ENCODE assay signal across 8 cellular contexts in genomic region chr11:68118753-68119448, GRCh38. TPM values are rescaled to one million over a fixed set of nuclear protein-coding genes. Genes with fewer than 3 reads are reported as not detected.
DNase-seq lines count a peak whose midpoint lies in the region; ATAC-seq lines count a peak whose summit lies in the region.

No MANE protein-coding gene starts in this region.

- intact Hi-C loops in activated CD4-positive, alpha-beta memory T cell treated with anti-CD3 and anti-CD28 coated beads for 36 hours (cut with micrococcal nuclease) = no loop called here

- CTCF ChIA-PET in activated CD4-positive, alpha-beta memory T cell treated with anti-CD3 and anti-CD28 coated beads for 36 hours (lab: Charles Lee) = no interaction called here
- CTCF ChIA-PET in activated CD4-positive, alpha-beta memory T cell treated with anti-CD3 and anti-CD28 coated beads, Interleukin-2, amount 10 ng/mL, durations not matched to agents 7 days and 5 days (lab: Charles Lee) = no interaction called here

- no peak overlapping the region for H3K27ac Mint-ChIP-seq in activated CD4-positive, alpha-beta memory T cell treated with anti-CD3 and anti-CD28 coated beads for 36 hours
- H3K27ac Mint-ChIP-seq in activated CD4-positive, alpha-beta memory T cell treated with anti-CD3 and anti-CD28 coated beads, Interleukin-2, amount 10 ng/mL, durations not matched to agents 7 days and 5 days = no peak overlapping the region

- DNase-seq in activated CD4-positive, alpha-beta memory T cell treated with anti-CD3 and anti-CD28 coated beads for 36 hours = no peak
- no peak for DNase-seq in activated CD4-positive, alpha-beta memory T cell treated with anti-CD3 and anti-CD28 coated beads, Interleukin-2, amount 10 ng/mL, durations not matched to agents 7 days and 5 days
- DNase-seq in SKM-1 treated with dmso at 0.1 percent for 144 hours (lab: John Stamatoyannopoulos, UW; ENCODE audit: unreplicated experiment) (peak; percentile 93), AG20443 (ENCODE audit: low spot score) (no peak), cortex of kidney (lab: John Stamatoyannopoulos, UW) (no peak)

- H3K9ac ChIP-seq in subcutaneous abdominal adipose tissue (ENCODE audit: low read length in 5 of 5) = peak overlapping the region in 3 of 5 donors; percentile 2 to 43 (median 7)

- no peaks in the 10 kb centered on the region for H3K9me3 Mint-ChIP-seq in activated CD4-positive, alpha-beta memory T cell treated with anti-CD3 and anti-CD28 coated beads for 36 hours
- H3K9me3 Mint-ChIP-seq in activated CD4-positive, alpha-beta memory T cell treated with anti-CD3 and anti-CD28 coated beads, Interleukin-2, amount 10 ng/mL, durations not matched to agents 7 days and 5 days = no peaks in the 10 kb centered on the region

- H3K4me3 Mint-ChIP-seq in activated CD4-positive, alpha-beta memory T cell treated with anti-CD3 and anti-CD28 coated beads for 36 hours = peak overlapping the region; percentile 8
- H3K4me3 Mint-ChIP-seq in activated CD4-positive, alpha-beta memory T cell treated with anti-CD3 and anti-CD28 coated beads, Interleukin-2, amount 10 ng/mL, durations not matched to agents 7 days and 5 days = no peak overlapping the region

- no peaks in the 10 kb centered on the region for H3K36me3 ChIP-seq in subcutaneous abdominal adipose tissue (ENCODE audit: control insufficient read depth in 5 of 5, insufficient read depth in 5 of 5, low read length in 5 of 5)

- peak overlapping the region; percentile 31 for H3K4me3 ChIP-seq in iPS-18c (ENCODE audit: insufficient read depth, low read depth, low read length)
- H3K4me3 ChIP-seq in subcutaneous abdominal adipose tissue (ENCODE audit: low read depth in 1 of 5, low read length in 5 of 5) = peak overlapping the region in 4 of 5 donors; percentile 23 to 71 (median 30)

- peak overlapping the region; percentile 71 for H3K27ac ChIP-seq in subcutaneous abdominal adipose tissue (ENCODE audit: low read depth, low read length)

- no peaks in the 10 kb centered on the region for H3K27me3 Mint-ChIP-seq in activated CD4-positive, alpha-beta memory T cell treated with anti-CD3 and anti-CD28 coated beads for 36 hours
- H3K27me3 Mint-ChIP-seq in activated CD4-positive, alpha-beta memory T cell treated with anti-CD3 and anti-CD28 coated beads, Interleukin-2, amount 10 ng/mL, durations not matched to agents 7 days and 5 days = peaks cover 2% of the 10 kb centered on the region

- peaks cover 6% of the 10 kb centered on the region for H3K4me1 Mint-ChIP-seq in activated CD4-positive, alpha-beta memory T cell treated with anti-CD3 and anti-CD28 coated beads for 36 hours (ENCODE audit: low read depth)
- peaks cover 12% of the 10 kb centered on the region for H3K4me1 Mint-ChIP-seq in activated CD4-positive, alpha-beta memory T cell treated with anti-CD3 and anti-CD28 coated beads, Interleukin-2, amount 10 ng/mL, durations not matched to agents 7 days and 5 days

- POLR2A ChIA-PET in activated CD4-positive, alpha-beta memory T cell treated with anti-CD3 and anti-CD28 coated beads for 36 hours (lab: Charles Lee) = interaction anchor here (0.9 kb wide), 1 partner anchor 77 kb away, joined by 3 read pairs; no protein-coding TSS in a partner anchor
- POLR2A ChIA-PET in activated CD4-positive, alpha-beta memory T cell treated with anti-CD3 and anti-CD28 coated beads, Interleukin-2, amount 10 ng/mL, durations not matched to agents 7 days and 5 days (lab: Charles Lee) = no interaction called here

- no peaks in the 10 kb centered on the region for H3K9me3 ChIP-seq in iPS-18c (ENCODE audit: control insufficient read depth, insufficient read depth, low read length)
- no peaks in the 10 kb centered on the region for H3K9me3 ChIP-seq in subcutaneous abdominal adipose tissue (ENCODE audit: control insufficient read depth in 5 of 5, low read length in 5 of 5)

- H3K4me1 ChIP-seq in subcutaneous abdominal adipose tissue (ENCODE audit: control insufficient read depth in 5 of 5, insufficient read depth in 5 of 5, low read length in 5 of 5) = peaks cover 8 to 58% (median 48%) of the 10 kb centered on the region in 5 donors

- no peaks in the 10 kb centered on the region for H3K27me3 ChIP-seq in subcutaneous abdominal adipose tissue (ENCODE audit: control insufficient read depth in 5 of 5, insufficient read depth in 4 of 5, low read length in 5 of 5)

- ATAC-seq in GM18870 (IDR thresholded peaks at IDR 0.05; ENCODE audit: unreplicated experiment) = no peak

- H3K36me3 Mint-ChIP-seq in activated CD4-positive, alpha-beta memory T cell treated with anti-CD3 and anti-CD28 coated beads for 36 hours = peaks cover 2% of the 10 kb centered on the region
- H3K36me3 Mint-ChIP-seq in activated CD4-positive, alpha-beta memory T cell treated with anti-CD3 and anti-CD28 coated beads, Interleukin-2, amount 10 ng/mL, durations not matched to agents 7 days and 5 days (ENCODE audit: low read depth) = no peaks in the 10 kb centered on the region

RNA-seq across cellular contexts. Expression of gene CHKA, which starts 2.3 kb away (rescaled TPM):
- total RNA-seq in activated CD4-positive, alpha-beta memory T cell treated with anti-CD3 and anti-CD28 coated beads for 36 hours = 1 to 10 TPM; 6.1 to 6.6 TPM
- 1 to 10 TPM; 3.0 to 3.1 TPM for total RNA-seq in activated CD4-positive, alpha-beta memory T cell treated with anti-CD3 and anti-CD28 coated beads, Interleukin-2, amount 10 ng/mL, durations not matched to agents 7 days and 5 days
